ENCODE assay signal across 10 cellular contexts in genomic region chr4:52990706-52991105, GRCh38.
"Had no signal": no experiment of that assay in that cellular context is flagged by ENCODE, and none has a peak within 500 bp of the region (broad histone marks: within the 10 kb centered on the region; RNA-seq: fewer than 3 reads in every experiment).

No MANE protein-coding gene starts in this region.

- H3K9me3 ChIP-seq: HAP-1 had no signal

- H3K27me3 Mint-ChIP-seq: IgD-negative memory B cell had no signal

- H3K36me3 ChIP-seq: HAP-1 had no signal

- H3K27ac Mint-ChIP-seq: HFFc6, IgD-negative memory B cell had no signal

- H3K9me3 Mint-ChIP-seq: HFFc6, IgD-negative memory B cell had no signal

- H2AFZ ChIP-seq: GM23248 had no signal

- H3K4me3 ChIP-seq: GM23248, HAP-1 had no signal

- DNase-seq: GM23248, GOT3, H7, HFFc6, KBM-7 had no signal

- H3K9ac ChIP-seq: GM23248 had no signal

- H3K27ac ChIP-seq: GM23248, HL-60 had no signal

- H3K4me1 Mint-ChIP-seq: IgD-negative memory B cell had no signal

- ATAC-seq: HCT116, HepG2 had no signal

- H3K4me1 ChIP-seq: HAP-1 had no signal

- H3K4me3 Mint-ChIP-seq: HFFc6 had no signal
